8 cellular contexts compared by ENCODE assay signal in the genomic region with DNA sequence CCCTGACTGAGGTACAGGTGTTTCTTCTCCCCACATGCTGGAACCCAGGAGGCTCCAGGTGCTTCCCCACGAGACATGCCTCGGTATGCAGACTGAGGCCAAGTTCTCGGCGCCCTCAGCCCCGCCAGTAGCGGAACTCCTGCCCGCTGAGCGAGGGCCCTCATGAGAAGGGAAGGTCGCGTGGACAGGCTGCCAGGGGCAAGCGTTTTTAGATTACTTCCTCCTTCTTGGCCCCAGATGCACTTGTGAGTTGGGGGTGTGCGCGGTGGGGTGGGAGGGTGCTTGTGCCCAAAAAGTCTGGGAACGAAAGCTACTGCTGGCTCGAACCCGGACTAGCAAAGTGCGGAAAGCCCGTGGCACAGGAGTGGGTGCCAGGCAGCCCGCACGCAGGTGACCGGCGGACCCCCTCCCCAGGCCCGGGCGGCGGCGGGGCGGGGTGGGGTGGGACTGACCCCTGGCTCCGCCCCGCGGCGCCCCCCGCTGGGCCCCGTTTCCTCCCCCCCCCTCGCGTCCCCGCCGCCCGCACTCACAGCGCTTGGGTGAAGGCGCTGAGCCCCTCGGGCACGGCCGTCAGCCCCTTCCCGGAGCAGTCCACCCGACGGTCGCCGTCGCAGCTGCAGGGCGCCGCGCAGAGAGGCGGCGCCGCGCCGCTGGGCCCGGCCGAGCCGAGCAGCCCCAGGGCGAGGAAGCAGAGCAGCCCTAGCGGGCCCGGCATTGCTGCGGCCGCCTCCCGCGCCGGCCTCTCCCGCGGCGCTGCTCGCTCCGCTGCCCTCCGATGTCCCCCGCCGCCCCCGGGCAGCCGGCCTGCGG. TPM values are rescaled to one million over a fixed set of nuclear protein-coding genes. Genes with fewer than 3 reads are reported as not detected.
DNase-seq lines count a peak whose midpoint lies in the region; ATAC-seq and TF ChIP-seq lines count a peak whose summit lies in the region.

No MANE protein-coding gene starts in this region.

- peak overlapping the region; percentile 85 for H3K4me2 ChIP-seq in SK-N-SH
- no peak overlapping the region for H3K4me2 ChIP-seq in Karpas-422 (ENCODE audit: low read depth, low read length, poor library complexity, severe bottlenecking)

- H3K36me3 ChIP-seq in SK-N-SH (replicated peaks in 1 of 2; ENCODE audit: control insufficient read depth in 1 of 2, insufficient read depth in 2 of 2, low read length in 1 of 2), result no peaks in the 10 kb centered on the region
- no peaks in the 10 kb centered on the region for H3K36me3 ChIP-seq in Karpas-422 (ENCODE audit: insufficient read depth, low read length)

- H3K27ac ChIP-seq in C4-2B (peak overlapping the region; percentile 90), SK-N-SH (ENCODE audit: low read depth in 2 of 2, low read length in 1 of 2) (peak overlapping the region; percentile 63 to 75), Karpas-422 (ENCODE audit: low read length) (no peak overlapping the region)

- no peak for TF ChIP-seq RAD21 in SK-N-SH (IDR thresholded peaks at IDR 0.05; ENCODE audit: low read length)

- H2AFZ ChIP-seq in SK-N-SH (ENCODE audit: low read depth) (peak overlapping the region; percentile 71; the same call in 1 of the 2 replicates), Karpas-422 (ENCODE audit: low read length) (no peak overlapping the region)

- CTCF ChIA-PET in SK-N-SH (lab: Yijun Ruan, JAX), result interaction anchor here (0.6 to 2.4 kb wide), 3 partner anchors 14 to 288 kb away, joined by 3 to 11 read pairs (median 10); no protein-coding TSS in a partner anchor

- H3K4me1 ChIP-seq in SK-N-SH (ENCODE audit: control insufficient read depth in 1 of 2, insufficient read depth in 2 of 2, low read depth in 1 of 2, low read length in 1 of 2) (peaks cover 10 to 33% of the 10 kb centered on the region in 2 experiments), Karpas-422 (ENCODE audit: low read length) (no peaks in the 10 kb centered on the region; the same call in 1 of the 2 replicates)

- H3K9me3 ChIP-seq in SK-N-SH, result no peaks in the 10 kb centered on the region
- no peaks in the 10 kb centered on the region for H3K9me3 ChIP-seq in Karpas-422 (ENCODE audit: low read length)

- DNase-seq in SK-N-SH (peak; percentile 81), choroid plexus epithelial cell (ENCODE audit: low read depth) (peak; percentile 26), left lobe of liver (ENCODE audit: low spot score) (peak; percentile 57), Karpas-422 (no peak)
- DNase-seq in stimulated activated CD8-positive, alpha-beta memory T cell treated with anti-CD3 and anti-CD28 coated beads, Interleukin-2, amount 100 ng/mL, for 1 hour (ENCODE audit: low read depth in 2 of 2), result peak; percentile 1 to 2

- TF ChIP-seq EP300 in SK-N-SH (IDR thresholded peaks at IDR 0.05; ENCODE audit: borderline replicate concordance in 1 of 2, low read depth in 1 of 2, low read length in 1 of 2), result no peak

- H3K9ac ChIP-seq in SK-N-SH (peak overlapping the region; percentile 77), Karpas-422 (ENCODE audit: low read length) (no peak overlapping the region)

- ATAC-seq in GM18909 (IDR thresholded peaks at IDR 0.05; ENCODE audit: poor library complexity, unreplicated experiment) (peak; percentile 44), HG03159 (IDR thresholded peaks at IDR 0.05; ENCODE audit: unreplicated experiment) (peak; percentile 46), left lobe of liver (peak; percentile 47)

- no peaks in the 10 kb centered on the region for H3K27me3 ChIP-seq in SK-N-SH (ENCODE audit: insufficient read depth)
- no peaks in the 10 kb centered on the region for H3K27me3 ChIP-seq in Karpas-422 (ENCODE audit: low read length)

- H3K9me2 ChIP-seq in SK-N-SH (no peaks in the 10 kb centered on the region), Karpas-422 (replicated peaks; ENCODE audit: insufficient read depth, low read length) (no peaks in the 10 kb centered on the region)

- H3K79me2 ChIP-seq in SK-N-SH (ENCODE audit: insufficient read depth) (peaks cover 21% of the 10 kb centered on the region; the same call in 1 of the 2 replicates), Karpas-422 (ENCODE audit: low read length) (no peaks in the 10 kb centered on the region)

- H4K20me1 ChIP-seq in SK-N-SH (ENCODE audit: insufficient read depth) (no peaks in the 10 kb centered on the region; the same call in 1 of the 2 replicates), Karpas-422 (ENCODE audit: insufficient read depth, low read depth, low read length) (no peaks in the 10 kb centered on the region)

- 16% methylated on average over 11 of the region's 79 CpGs for WGBS in SK-N-SH (ENCODE audit: low lambda C conversion rate)

- H3F3A ChIP-seq in SK-N-SH (replicated peaks; ENCODE audit: insufficient read depth), result peaks cover 4% of the 10 kb centered on the region

- POLR2A ChIA-PET in SK-N-SH (lab: Yijun Ruan, JAX), result interaction anchor here (1.1 kb wide), 1 partner anchor 99 kb away, joined by 3 read pairs; no protein-coding TSS in a partner anchor

- H3K4me3 ChIP-seq in SK-N-SH (ENCODE audit: low read depth in 2 of 2, low read length in 1 of 2) (peak overlapping the region; percentile 75 to 87), choroid plexus epithelial cell (ENCODE audit: low read depth, low read length) (peak overlapping the region; percentile 80), Karpas-422 (ENCODE audit: low read length) (no peak overlapping the region)

- peak; percentile 6; the same call in 1 of the 2 replicates for TF ChIP-seq CTCF in C4-2B (conservative IDR thresholded peaks at IDR 0.05)
- no peak for TF ChIP-seq CTCF in SK-N-SH (IDR thresholded peaks at IDR 0.05)
- no peak for TF ChIP-seq CTCF in choroid plexus epithelial cell (conservative IDR thresholded peaks at IDR 0.05; ENCODE audit: low read depth, low read length)

TF ChIP-seq in SK-N-SH, 30 proteins besides CTCF, POLR2A, EP300 and RAD21 (continues in another document):
- TF ChIP-seq FOXJ3 (CRISPR knock-in tag; IDR thresholded peaks at IDR 0.05), result no peak
- TF ChIP-seq TEAD4 (IDR thresholded peaks at IDR 0.05; ENCODE audit: borderline replicate concordance, insufficient read depth), result no peak
- TF ChIP-seq PBX3 (IDR thresholded peaks at IDR 0.05), result no peak
- TF ChIP-seq EZH2phosphoT487 (IDR thresholded peaks at IDR 0.05; ENCODE audit: borderline replicate concordance, low read depth), result no peak
- TF ChIP-seq ELF1 (IDR thresholded peaks at IDR 0.05), result no peak
- no peak for TF ChIP-seq GABPA (IDR thresholded peaks at IDR 0.05; ENCODE audit: low read depth)
- TF ChIP-seq RFX5 (IDR thresholded peaks at IDR 0.05; ENCODE audit: low read length), result no peak
- TF ChIP-seq, protein P1, sequence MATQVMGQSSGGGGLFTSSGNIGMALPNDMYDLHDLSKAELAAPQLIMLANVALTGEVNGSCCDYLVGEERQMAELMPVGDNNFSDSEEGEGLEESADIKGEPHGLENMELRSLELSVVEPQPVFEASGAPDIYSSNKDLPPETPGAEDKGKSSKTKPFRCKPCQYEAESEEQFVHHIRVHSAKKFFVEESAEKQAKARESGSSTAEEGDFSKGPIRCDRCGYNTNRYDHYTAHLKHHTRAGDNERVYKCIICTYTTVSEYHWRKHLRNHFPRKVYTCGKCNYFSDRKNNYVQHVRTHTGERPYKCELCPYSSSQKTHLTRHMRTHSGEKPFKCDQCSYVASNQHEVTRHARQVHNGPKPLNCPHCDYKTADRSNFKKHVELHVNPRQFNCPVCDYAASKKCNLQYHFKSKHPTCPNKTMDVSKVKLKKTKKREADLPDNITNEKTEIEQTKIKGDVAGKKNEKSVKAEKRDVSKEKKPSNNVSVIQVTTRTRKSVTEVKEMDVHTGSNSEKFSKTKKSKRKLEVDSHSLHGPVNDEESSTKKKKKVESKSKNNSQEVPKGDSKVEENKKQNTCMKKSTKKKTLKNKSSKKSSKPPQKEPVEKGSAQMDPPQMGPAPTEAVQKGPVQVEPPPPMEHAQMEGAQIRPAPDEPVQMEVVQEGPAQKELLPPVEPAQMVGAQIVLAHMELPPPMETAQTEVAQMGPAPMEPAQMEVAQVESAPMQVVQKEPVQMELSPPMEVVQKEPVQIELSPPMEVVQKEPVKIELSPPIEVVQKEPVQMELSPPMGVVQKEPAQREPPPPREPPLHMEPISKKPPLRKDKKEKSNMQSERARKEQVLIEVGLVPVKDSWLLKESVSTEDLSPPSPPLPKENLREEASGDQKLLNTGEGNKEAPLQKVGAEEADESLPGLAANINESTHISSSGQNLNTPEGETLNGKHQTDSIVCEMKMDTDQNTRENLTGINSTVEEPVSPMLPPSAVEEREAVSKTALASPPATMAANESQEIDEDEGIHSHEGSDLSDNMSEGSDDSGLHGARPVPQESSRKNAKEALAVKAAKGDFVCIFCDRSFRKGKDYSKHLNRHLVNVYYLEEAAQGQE (IDR thresholded peaks at IDR 0.05; ENCODE audit: low read depth, low read length), result no peak
- no peak for TF ChIP-seq JUND (IDR thresholded peaks at IDR 0.05)
- no peak for TF ChIP-seq NRF1 (IDR thresholded peaks at IDR 0.05; ENCODE audit: low read depth, low read length)

RNA-seq across cellular contexts. Expression of gene LGR4, which starts 0.8 kb away (rescaled TPM):
- 2.6 and 4.6 TPM in 2 replicates for polyA plus RNA-seq in SK-N-SH (2012; rRNA removed)
- 3.2 and 3.4 TPM in 2 replicates for polyA plus RNA-seq in SK-N-SH (2012; cell fraction: cytosol; rRNA removed)
- 6.5 and 9.3 TPM in 2 replicates for polyA plus RNA-seq in SK-N-SH (2012; cell fraction: nucleus; rRNA removed)
- 50.8 TPM for total RNA-seq in left lobe of liver
- 0.04 TPM in 1 of 2 replicates, not detected in the other for total RNA-seq in Karpas-422 (2014; rRNA removed; shearing (Covaris generic); ENCODE audit: low replicate concordance)

RNA-seq across cellular contexts. Expression of gene LIN7C, which starts 34.8 kb away (rescaled TPM):
- 7.3 and 11.0 TPM in 2 replicates for polyA plus RNA-seq in SK-N-SH (2012; rRNA removed)
- 13.7 and 16.3 TPM in 2 replicates for polyA plus RNA-seq in SK-N-SH (2012; cell fraction: cytosol; rRNA removed)
- polyA plus RNA-seq in SK-N-SH (2012; cell fraction: nucleus; rRNA removed), result 3.9 and 6.7 TPM in 2 replicates
- total RNA-seq in left lobe of liver, result 22.3 TPM
- total RNA-seq in Karpas-422 (2014; rRNA removed; shearing (Covaris generic); ENCODE audit: low replicate concordance), result 10.5 and 30.3 TPM in 2 replicates

Comparison
In these comparisons a context has a peak if more than half of its experiments do, and no peak if none do; other contexts are left out.
1. RNA of gene LGR4, which starts 0.8 kb away (total RNA-seq): 50.8 TPM in left lobe of liver (single experiment); 0.04 TPM in Karpas-422; every median in the first group is over 10 times any median in the second.
2. Peak in every context shown above with its lines, with median percentiles within 50 percentile points of each other: ATAC-seq.